In genomic region chr4:139875456-139875855, GRCh38 we compare ENCODE assay signal across 12 cellular contexts.
A peak's percentile ranks its signal among the peaks of the same experiment; 100 is the strongest.
DNase-seq lines count a peak whose midpoint lies in the region; ATAC-seq and TF ChIP-seq lines count a peak whose summit lies in the region.
"Had no signal": no experiment of that assay in that cellular context is flagged by ENCODE, and none has a peak within 500 bp of the region (broad histone marks: within the 10 kb centered on the region; RNA-seq: fewer than 3 reads in every experiment).

No MANE protein-coding gene starts in this region.

- H3K4me1 Mint-ChIP-seq in activated CD4-positive, alpha-beta memory T cell treated with anti-CD3 and anti-CD28 coated beads, Interleukin-2, amount 10 ng/mL, durations not matched to agents 7 days and 5 days: peaks cover 16% of the 10 kb centered on the region

- peaks cover 60% of the 10 kb centered on the region for H3K79me2 ChIP-seq in Karpas-422 (ENCODE audit: low read length)

- H4K20me1 ChIP-seq in Karpas-422 (ENCODE audit: insufficient read depth, low read depth, low read length): 0 out of 2 replicates have a peak, but pooled peaks cover 4% of the 10 kb centered on the region

- TF ChIP-seq CTCF in psoas muscle (IDR thresholded peaks at IDR 0.05): no peak

- H3K27ac Mint-ChIP-seq in activated CD4-positive, alpha-beta memory T cell treated with anti-CD3 and anti-CD28 coated beads, Interleukin-2, amount 10 ng/mL, durations not matched to agents 7 days and 5 days: no peak overlapping the region
- H3K27ac Mint-ChIP-seq: activated CD4-positive, alpha-beta T cell treated with anti-CD3 and anti-CD28 coated beads, Interleukin-2, amount 10 ng/mL, durations not matched to agents 24 days and 14 days had no signal

- H2AFZ ChIP-seq in Karpas-422 (ENCODE audit: low read length): no peak overlapping the region

- no peaks in the 10 kb centered on the region for H3K36me3 ChIP-seq in psoas muscle (ENCODE audit: insufficient read depth in 1 of 2, low read depth in 1 of 2)
- peaks cover 5% of the 10 kb centered on the region; the same call in 1 of the 2 replicates for H3K36me3 ChIP-seq in Karpas-422 (ENCODE audit: insufficient read depth, low read length)

- H3K4me2 ChIP-seq in Karpas-422 (ENCODE audit: low read depth, low read length, poor library complexity, severe bottlenecking): no peak overlapping the region

- H3K9me3 Mint-ChIP-seq in activated CD4-positive, alpha-beta memory T cell treated with anti-CD3 and anti-CD28 coated beads, Interleukin-2, amount 10 ng/mL, durations not matched to agents 7 days and 5 days: no peaks in the 10 kb centered on the region
- H3K9me3 Mint-ChIP-seq: activated CD4-positive, alpha-beta T cell treated with anti-CD3 and anti-CD28 coated beads, Interleukin-2, amount 10 ng/mL, durations not matched to agents 24 days and 14 days had no signal

- H3K27ac ChIP-seq in psoas muscle: peak overlapping the region; percentile 4
- H3K27ac ChIP-seq in Karpas-422 (ENCODE audit: low read length): no peak overlapping the region

- 35 to 55% (median 43%) methylated on average over 5 of the region's 5 CpGs for WGBS in psoas muscle, 3 donors

- H3K36me3 Mint-ChIP-seq in activated CD4-positive, alpha-beta memory T cell treated with anti-CD3 and anti-CD28 coated beads, Interleukin-2, amount 10 ng/mL, durations not matched to agents 7 days and 5 days (ENCODE audit: low read depth): peaks cover 2% of the 10 kb centered on the region

- H3K4me3 Mint-ChIP-seq in activated CD4-positive, alpha-beta memory T cell treated with anti-CD3 and anti-CD28 coated beads, Interleukin-2, amount 10 ng/mL, durations not matched to agents 7 days and 5 days: no peak overlapping the region
- H3K4me3 Mint-ChIP-seq: activated CD4-positive, alpha-beta T cell treated with anti-CD3 and anti-CD28 coated beads, Interleukin-2, amount 10 ng/mL, durations not matched to agents 24 days and 14 days had no signal

- DNase-seq in M059J (ENCODE audit: low read depth) (peak; percentile 35), NCI-H2196 (lab: John Stamatoyannopoulos, UW; ENCODE audit: unreplicated experiment) (peak; percentile 89), ecto neural progenitor cell (ENCODE audit: low spot score) (peak; percentile 60), psoas muscle (no peak), Karpas-422 (no peak), OCI-M1 (lab: John Stamatoyannopoulos, UW) (no peak), posterior cingulate gyrus (no peak)
- no peak for DNase-seq in activated CD4-positive, alpha-beta memory T cell treated with anti-CD3 and anti-CD28 coated beads, Interleukin-2, amount 10 ng/mL, durations not matched to agents 7 days and 5 days
- DNase-seq: activated CD4-positive, alpha-beta T cell treated with anti-CD3 and anti-CD28 coated beads, Interleukin-2, amount 10 ng/mL, durations not matched to agents 24 days and 14 days; activated gamma-delta T cell; NK-92 treated with Interleukin-12 subunit alpha and Interleukin-12 subunit beta, amount 100 ng/mL, for 24 hours; stimulated activated CD4-positive, alpha-beta T cell treated with anti-CD3 and anti-CD28 coated beads, Interleukin-15, amount 100 ng/mL, for 24 hours had no signal

- no peaks in the 10 kb centered on the region for H3K9me2 ChIP-seq in Karpas-422 (replicated peaks; ENCODE audit: insufficient read depth, low read length)

- H3K4me3 ChIP-seq in psoas muscle: no peak overlapping the region
- H3K4me3 ChIP-seq in Karpas-422 (ENCODE audit: low read length): no peak overlapping the region

- H3K9me3 ChIP-seq in psoas muscle (no peaks in the 10 kb centered on the region), Karpas-422 (ENCODE audit: low read length) (no peaks in the 10 kb centered on the region)

- H3K27me3 Mint-ChIP-seq in activated CD4-positive, alpha-beta memory T cell treated with anti-CD3 and anti-CD28 coated beads, Interleukin-2, amount 10 ng/mL, durations not matched to agents 7 days and 5 days: peaks cover 10% of the 10 kb centered on the region

- intact Hi-C loops in psoas muscle (cut with DNase I) (no loop called here), posterior cingulate gyrus (cut with DNase I) (no loop called here)

- no peak overlapping the region for H3K9ac ChIP-seq in Karpas-422 (ENCODE audit: low read length)

- H3K4me1 ChIP-seq in psoas muscle (peaks cover 12% of the 10 kb centered on the region), Karpas-422 (ENCODE audit: low read length) (peaks cover 24% of the 10 kb centered on the region)

- POLR2A ChIA-PET in activated CD4-positive, alpha-beta memory T cell treated with anti-CD3 and anti-CD28 coated beads, Interleukin-2, amount 10 ng/mL, durations not matched to agents 7 days and 5 days (lab: Charles Lee): no interaction called here

- CTCF ChIA-PET in activated CD4-positive, alpha-beta memory T cell treated with anti-CD3 and anti-CD28 coated beads, Interleukin-2, amount 10 ng/mL, durations not matched to agents 7 days and 5 days (lab: Charles Lee): no interaction called here

- peak; percentile 66 to 93 (median 80) for ATAC-seq in psoas muscle

- peaks cover 0 to 1% (median 0%) of the 10 kb centered on the region in 3 donors for H3K27me3 ChIP-seq in psoas muscle (ENCODE audit: insufficient read depth in 3 of 3, low read length in 2 of 3)
- no peaks in the 10 kb centered on the region for H3K27me3 ChIP-seq in Karpas-422 (ENCODE audit: low read length)

Comparison
In these comparisons a context has a peak if more than half of its experiments do, and no peak if none do; other contexts are left out.
1. DNase-seq: peak in M059J (single experiment), NCI-H2196 (single experiment) and ecto neural progenitor cell (single experiment); none in psoas muscle (0 of 2), Karpas-422 (single experiment), OCI-M1 (single experiment), posterior cingulate gyrus (0 of 10) and activated CD4-positive, alpha-beta memory T cell treated with anti-CD3 and anti-CD28 coated beads, Interleukin-2, amount 10 ng/mL, durations not matched to agents 7 days and 5 days (single experiment).